Comparison of ENCODE assay signal across 13 cellular contexts in the genomic region with DNA sequence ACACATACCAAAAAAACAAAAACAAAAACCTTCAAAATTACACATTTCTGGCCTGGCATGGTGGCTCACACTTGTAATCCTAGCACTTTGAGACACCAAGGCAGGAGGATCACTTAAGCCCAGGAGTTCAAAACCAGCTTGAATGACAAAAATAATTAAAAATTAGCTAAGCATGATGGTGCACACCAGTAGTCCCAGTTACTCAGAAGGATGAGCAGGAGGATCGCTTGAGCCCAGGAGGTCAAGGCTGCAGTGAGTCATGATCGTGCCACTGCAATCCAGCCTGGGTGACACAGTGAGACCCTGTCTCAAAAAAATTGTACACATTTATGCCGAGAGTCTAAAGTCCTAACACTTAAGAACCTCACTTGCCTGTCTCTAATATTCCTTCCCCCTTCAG. TPM values are rescaled to one million over a fixed set of nuclear protein-coding genes. Genes with fewer than 3 reads are reported as not detected.
DNase-seq lines count a peak whose midpoint lies in the region; ATAC-seq and TF ChIP-seq lines count a peak whose summit lies in the region.
"Had no signal": no experiment of that assay in that cellular context is flagged by ENCODE, and none has a peak within 500 bp of the region (broad histone marks: within the 10 kb centered on the region; RNA-seq: fewer than 3 reads in every experiment).

No MANE protein-coding gene starts in this region.

- H3K79me2 ChIP-seq in Karpas-422 (ENCODE audit: low read length) (peaks cover 99% of the 10 kb centered on the region), mesendoderm (ENCODE audit: control insufficient read depth, insufficient read depth, low read length) (peaks cover 18% of the 10 kb centered on the region)

- H3K9ac ChIP-seq in Karpas-422 (ENCODE audit: low read length) (no peak overlapping the region), mesendoderm (ENCODE audit: low read length) (no peak overlapping the region)

- H3K4me2 ChIP-seq in Karpas-422 (ENCODE audit: low read depth, low read length, poor library complexity, severe bottlenecking) (no peak overlapping the region), mesendoderm (ENCODE audit: low read length) (no peak overlapping the region)

- DNase-seq in ACHN (peak; percentile 30), Daoy (ENCODE audit: low read depth) (peak; percentile 3), Karpas-422 (no peak), mesendoderm (no peak), breast epithelium (ENCODE audit: low spot score in 2 of 2) (no peak), SKM-1 treated with dmso at 0.1 percent for 144 hours (lab: John Stamatoyannopoulos, UW; ENCODE audit: unreplicated experiment) (no peak)
- DNase-seq: C1 segment of cervical spinal cord; CD4-positive, alpha-beta memory T cell; DMS53; HCEC 1CT; HFFc6; KG1 had no signal

- H3K4ac ChIP-seq in mesendoderm (ENCODE audit: low read depth, low read length), result no peak overlapping the region

- no peak overlapping the region for H4K8ac ChIP-seq in mesendoderm (ENCODE audit: low read depth, low read length)

- peak overlapping the region; percentile 20; the same call in 1 of the 2 replicates for H3K27ac ChIP-seq in Karpas-422 (ENCODE audit: low read length)
- no peak overlapping the region for H3K27ac ChIP-seq in mesendoderm (ENCODE audit: low read depth, low read length)
- no peak overlapping the region for H3K27ac ChIP-seq in breast epithelium

- no peaks in the 10 kb centered on the region for H3K9me2 ChIP-seq in Karpas-422 (replicated peaks; ENCODE audit: insufficient read depth, low read length)

- H4K5ac ChIP-seq in mesendoderm (ENCODE audit: low read length), result no peak overlapping the region

- H3K4me3 ChIP-seq in Karpas-422 (ENCODE audit: low read length) (no peak overlapping the region), mesendoderm (ENCODE audit: low read length) (no peak overlapping the region), breast epithelium (no peak overlapping the region)

- no peak overlapping the region for H3K18ac ChIP-seq in mesendoderm (ENCODE audit: low read length)

- in situ Hi-C loops in ACHN (cut with HindIII; ENCODE audit: low pct_ligation_motif_present, low pct_unique_long_range_greater_than_20kb, low sequenced_read_pairs), result no loop called here

- peaks cover 9% of the 10 kb centered on the region; the same call in 1 of the 2 replicates for H4K20me1 ChIP-seq in Karpas-422 (ENCODE audit: insufficient read depth, low read depth, low read length)

- H3K79me1 ChIP-seq in mesendoderm (ENCODE audit: low read length), result peaks cover 5% of the 10 kb centered on the region

- H3K27me3 ChIP-seq in Karpas-422 (ENCODE audit: low read length), result no peaks in the 10 kb centered on the region
- no peaks in the 10 kb centered on the region for H3K27me3 ChIP-seq in mesendoderm (ENCODE audit: insufficient read depth, low read length, poor library complexity)
- no peaks in the 10 kb centered on the region for H3K27me3 ChIP-seq in breast epithelium

- no peak overlapping the region for H2AFZ ChIP-seq in Karpas-422 (ENCODE audit: low read length)

- no peak for TF ChIP-seq POLR2A in breast epithelium (IDR thresholded peaks at IDR 0.05)

- H3K23ac ChIP-seq in mesendoderm (ENCODE audit: low read length), result no peak overlapping the region

- peak overlapping the region; percentile 19 for H3K56ac ChIP-seq in mesendoderm (ENCODE audit: low read length)

- no peak overlapping the region for H2BK15ac ChIP-seq in mesendoderm (replicated peaks; ENCODE audit: low read depth)

- TF ChIP-seq CTCF in breast epithelium (IDR thresholded peaks at IDR 0.05), result no peak

- peaks cover 87% of the 10 kb centered on the region for H3K4me1 ChIP-seq in Karpas-422 (ENCODE audit: low read length)
- H3K4me1 ChIP-seq in mesendoderm (ENCODE audit: control insufficient read depth, low read depth, low read length), result peaks cover 1% of the 10 kb centered on the region
- H3K4me1 ChIP-seq in breast epithelium, result no peaks in the 10 kb centered on the region

- ATAC-seq in GM21381 (IDR thresholded peaks at IDR 0.05; ENCODE audit: unreplicated experiment), result no peak

- H2BK120ac ChIP-seq in mesendoderm (ENCODE audit: low read depth, low read length), result no peak overlapping the region

- WGBS in mesendoderm (ENCODE audit: extremely low coverage, insufficient coverage, low lambda C conversion rate), result no CpG with 5 or more reads among the region's 3 CpGs

- no peaks in the 10 kb centered on the region for H3K36me3 ChIP-seq in Karpas-422 (ENCODE audit: insufficient read depth, low read length)
- H3K36me3 ChIP-seq in mesendoderm (ENCODE audit: control insufficient read depth, insufficient read depth, low read length), result no peaks in the 10 kb centered on the region
- H3K36me3 ChIP-seq in breast epithelium, result no peaks in the 10 kb centered on the region

- H3K9me3 ChIP-seq in Karpas-422 (ENCODE audit: low read length) (no peaks in the 10 kb centered on the region), breast epithelium (no peaks in the 10 kb centered on the region)

- no peak overlapping the region for H2BK5ac ChIP-seq in mesendoderm (ENCODE audit: low read length)

- no peak overlapping the region for H2AK5ac ChIP-seq in mesendoderm (ENCODE audit: low read length)

- intact Hi-C loops in breast epithelium (cut with DNase I; ENCODE audit: low total_unique reads), result no loop called here

RNA-seq across cellular contexts. Expression of a gene that starts 18.3 kb away (rescaled TPM):
- total RNA-seq in Daoy (2014; rRNA removed; shearing (Covaris generic)), result 15.6 and 18.7 TPM in 2 replicates
- total RNA-seq in Karpas-422 (2014; rRNA removed; shearing (Covaris generic); ENCODE audit: low replicate concordance), result 201 and 340 TPM in 2 replicates
- 99.2 TPM for polyA plus RNA-seq in mesendoderm (2013, experiment 1 of 2)
- 97.9 TPM for polyA plus RNA-seq in mesendoderm (2013, experiment 2 of 2)
- 10 to 100 TPM; 10.6 to 66.3 (median 31.8) TPM for total RNA-seq in breast epithelium

Comparison
In these comparisons a context has a peak if more than half of its experiments do, and no peak if none do; other contexts are left out.
1. DNase-seq: peak in ACHN (single experiment) and Daoy (single experiment); none in Karpas-422 (single experiment), mesendoderm (single experiment), breast epithelium (0 of 2) and SKM-1 treated with dmso at 0.1 percent for 144 hours (single experiment).